Comparison of ENCODE assay signal across 2 cellular contexts in the genomic region with DNA sequence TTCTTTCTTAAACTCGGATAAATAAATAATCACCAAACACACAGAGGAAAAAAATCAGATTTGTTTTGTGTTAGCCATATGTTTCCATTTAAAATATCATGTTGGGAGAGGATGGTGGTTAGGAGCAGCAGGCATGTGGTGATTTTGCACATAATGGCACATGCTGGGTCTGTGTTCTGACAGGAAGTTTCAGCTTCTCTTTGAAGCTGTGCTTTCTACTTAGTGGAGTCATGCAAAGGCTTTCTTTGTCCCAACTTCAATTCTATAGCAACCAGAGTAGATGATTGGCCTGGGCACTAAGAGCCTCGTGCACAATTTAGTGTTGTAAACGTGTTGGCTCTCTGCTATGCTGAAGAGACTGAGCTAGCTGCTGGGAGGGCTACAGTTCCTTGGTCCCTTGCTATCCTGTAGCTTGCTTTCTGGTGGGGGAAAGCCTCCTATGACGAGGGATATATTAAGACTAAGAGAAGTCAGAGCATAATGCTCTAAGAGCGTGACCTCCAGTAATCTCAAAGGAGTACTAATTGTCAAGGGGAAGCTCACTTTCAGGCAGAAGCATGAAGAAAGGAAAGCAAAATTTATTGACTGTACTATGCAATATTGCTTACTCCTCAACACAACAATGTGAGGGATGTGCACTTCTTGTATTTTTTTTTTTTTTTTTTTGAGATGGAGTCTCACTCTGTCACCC.
TF ChIP-seq lines count a peak whose summit lies in the region.

No MANE protein-coding gene starts in this region.

TF ChIP-seq in IMR-90, 13 proteins besides CTCF, POLR2A, EP300 and RAD21:
- TF ChIP-seq MAFK (IDR thresholded peaks at IDR 0.05; ENCODE audit: low read depth, low read length) (no peak), FOS (IDR thresholded peaks at IDR 0.05; ENCODE audit: low read depth, low read length) (no peak), MXI1 (IDR thresholded peaks at IDR 0.05; ENCODE audit: borderline replicate concordance, low read depth, low read length) (no peak), SMC3 (IDR thresholded peaks at IDR 0.05; ENCODE audit: low read depth, low read length) (no peak), CHD1 (IDR thresholded peaks at IDR 0.05; ENCODE audit: low read depth, low read length) (no peak), NFE2L2 (IDR thresholded peaks at IDR 0.05; ENCODE audit: low read depth, low read length) (no peak), CEBPB (IDR thresholded peaks at IDR 0.05; ENCODE audit: low read depth, low read length) (no peak), BHLHE40 (IDR thresholded peaks at IDR 0.05; ENCODE audit: low read depth, low read length) (no peak), RFX5 (IDR thresholded peaks at IDR 0.05; ENCODE audit: low read depth, low read length) (no peak), MAZ (IDR thresholded peaks at IDR 0.05; ENCODE audit: borderline replicate concordance, low read depth, low read length) (no peak), RCOR1 (IDR thresholded peaks at IDR 0.05; ENCODE audit: insufficient replicate concordance, low read length) (no peak)
- TF ChIP-seq, protein P1, sequence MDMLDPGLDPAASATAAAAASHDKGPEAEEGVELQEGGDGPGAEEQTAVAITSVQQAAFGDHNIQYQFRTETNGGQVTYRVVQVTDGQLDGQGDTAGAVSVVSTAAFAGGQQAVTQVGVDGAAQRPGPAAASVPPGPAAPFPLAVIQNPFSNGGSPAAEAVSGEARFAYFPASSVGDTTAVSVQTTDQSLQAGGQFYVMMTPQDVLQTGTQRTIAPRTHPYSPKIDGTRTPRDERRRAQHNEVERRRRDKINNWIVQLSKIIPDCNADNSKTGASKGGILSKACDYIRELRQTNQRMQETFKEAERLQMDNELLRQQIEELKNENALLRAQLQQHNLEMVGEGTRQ (IDR thresholded peaks at IDR 0.05; ENCODE audit: low read depth, low read length) = no peak
- TF ChIP-seq, protein P2, sequence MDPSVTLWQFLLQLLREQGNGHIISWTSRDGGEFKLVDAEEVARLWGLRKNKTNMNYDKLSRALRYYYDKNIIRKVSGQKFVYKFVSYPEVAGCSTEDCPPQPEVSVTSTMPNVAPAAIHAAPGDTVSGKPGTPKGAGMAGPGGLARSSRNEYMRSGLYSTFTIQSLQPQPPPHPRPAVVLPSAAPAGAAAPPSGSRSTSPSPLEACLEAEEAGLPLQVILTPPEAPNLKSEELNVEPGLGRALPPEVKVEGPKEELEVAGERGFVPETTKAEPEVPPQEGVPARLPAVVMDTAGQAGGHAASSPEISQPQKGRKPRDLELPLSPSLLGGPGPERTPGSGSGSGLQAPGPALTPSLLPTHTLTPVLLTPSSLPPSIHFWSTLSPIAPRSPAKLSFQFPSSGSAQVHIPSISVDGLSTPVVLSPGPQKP (IDR thresholded peaks at IDR 0.05; ENCODE audit: borderline replicate concordance, low read depth, low read length) = no peak

TF ChIP-seq in H1, 55 proteins besides CTCF, POLR2A, EP300 and RAD21:
- no peak for TF ChIP-seq SRF (IDR thresholded peaks at IDR 0.05; ENCODE audit: low read depth, low read length)
- no peak for TF ChIP-seq TEAD4 (IDR thresholded peaks at IDR 0.05; ENCODE audit: low read depth, low read length)
- no peak for TF ChIP-seq RNF2 (IDR thresholded peaks at IDR 0.05; ENCODE audit: borderline replicate concordance, low read depth, low read length, missing control alignments, poor library complexity, severe bottlenecking)
- no peak for TF ChIP-seq NRF1 (IDR thresholded peaks at IDR 0.05; ENCODE audit: low read depth, low read length)
- no peak for TF ChIP-seq RFX5 (IDR thresholded peaks at IDR 0.05; ENCODE audit: borderline replicate concordance, low read depth, low read length)
- no peak for TF ChIP-seq TAF1 (IDR thresholded peaks at IDR 0.05; ENCODE audit: low read depth, low read length)
- TF ChIP-seq CEBPB (IDR thresholded peaks at IDR 0.05; ENCODE audit: low read depth, low read length) = no peak
